Comparison of ENCODE assay signal across 18 cellular contexts in genomic region chr14:56562883-56563282, GRCh38. TPM values are rescaled to one million over a fixed set of nuclear protein-coding genes. Genes with fewer than 3 reads are reported as not detected.
DNase-seq lines count a peak whose midpoint lies in the region; ATAC-seq, FAIRE-seq and TF ChIP-seq lines count a peak whose summit lies in the region.
"Had no signal": no experiment of that assay in that cellular context is flagged by ENCODE, and none has a peak within 500 bp of the region (broad histone marks: within the 10 kb centered on the region; RNA-seq: fewer than 3 reads in every experiment).

No MANE protein-coding gene starts in this region.

- no peak overlapping the region for H3K27ac ChIP-seq in PC-3 (ENCODE audit: low read length)
- no peak overlapping the region for H3K27ac ChIP-seq in brain microvascular endothelial cell
- H3K27ac ChIP-seq in smooth muscle cell (ENCODE audit: low read depth): no peak overlapping the region
- H3K27ac ChIP-seq: C4-2B, GM23248 had no signal

- DNase-seq in H54 (ENCODE audit: insufficient read length, low spot score): peak; percentile 4
- peak; percentile 43 for DNase-seq in PC-3
- peak; percentile 1 for DNase-seq in brain microvascular endothelial cell
- DNase-seq in SHP77 treated with DMSO at 0.1 percent for 48 hours (lab: John Stamatoyannopoulos, UW): no peak
- no peak for DNase-seq in smooth muscle cell (lab: John Stamatoyannopoulos, UW; ENCODE audit: unreplicated experiment)
- DNase-seq in AML-193 (lab: John Stamatoyannopoulos, UW): no peak
- DNase-seq: BE2C; CD8-positive, alpha-beta T cell; COR-L47; DMS153; DMS79 treated with DMSO at 0.1 percent for 48 hours; GF-D8; GM23248; H7 had no signal

- no TSS peak for BruUV-seq in PC-3 (replicated peaks; lab: Mats Ljungman, UMichigan)

- H3K4me2 ChIP-seq in PC-3 (ENCODE audit: low read length) (no peak overlapping the region), smooth muscle cell (no peak overlapping the region)

- H3K27me3 ChIP-seq in PC-3 (ENCODE audit: low read length) (peaks cover 66% of the 10 kb centered on the region), brain microvascular endothelial cell (replicated peaks) (no peaks in the 10 kb centered on the region), smooth muscle cell (ENCODE audit: low read depth) (peaks cover 5% of the 10 kb centered on the region)

- H3F3A ChIP-seq in PC-3 (ENCODE audit: low read length, unreplicated experiment) (no peaks in the 10 kb centered on the region), smooth muscle cell (ENCODE audit: low read depth) (no peaks in the 10 kb centered on the region)

- 75% methylated on average over 1 of the region's 1 CpG for WGBS in smooth muscle cell (ENCODE audit: low lambda C conversion rate)

- FAIRE-seq in H54 (lab: Jason Lieb, UNC): no peak
- FAIRE-seq: A204.1, D721Med had no signal

- peak; percentile 58; the same call in 1 of the 2 replicates for ATAC-seq in PC-3
- ATAC-seq in HG03097 (IDR thresholded peaks at IDR 0.05; ENCODE audit: low FRiP score, unreplicated experiment): no peak
- ATAC-seq: CD8-positive, alpha-beta T cell had no signal

- H3K9me3 ChIP-seq in PC-3 (ENCODE audit: low read length) (no peaks in the 10 kb centered on the region), smooth muscle cell (replicated peaks; ENCODE audit: low read depth) (no peaks in the 10 kb centered on the region)
- H3K9me3 ChIP-seq: BE2C had no signal

- no peak overlapping the region for H3K9ac ChIP-seq in PC-3 (ENCODE audit: low read length)
- no peak overlapping the region for H3K9ac ChIP-seq in smooth muscle cell (ENCODE audit: low read depth)
- H3K9ac ChIP-seq: GM23248 had no signal

- no peaks in the 10 kb centered on the region for H3K9me2 ChIP-seq in PC-3 (replicated peaks; ENCODE audit: low read length)

- H3K4me1 ChIP-seq in PC-3 (ENCODE audit: insufficient read depth, low read length): no peaks in the 10 kb centered on the region
- H3K4me1 ChIP-seq in smooth muscle cell (ENCODE audit: low read depth): no peaks in the 10 kb centered on the region
- H3K4me1 ChIP-seq: BE2C had no signal

- no peaks in the 10 kb centered on the region for H3K36me3 ChIP-seq in PC-3 (ENCODE audit: low read depth, low read length)
- H3K36me3 ChIP-seq in brain microvascular endothelial cell (replicated peaks): no peaks in the 10 kb centered on the region
- no peaks in the 10 kb centered on the region for H3K36me3 ChIP-seq in smooth muscle cell (ENCODE audit: low read depth)
- H3K36me3 ChIP-seq: BE2C had no signal

- H2AFZ ChIP-seq in PC-3 (ENCODE audit: low read length) (no peak overlapping the region), smooth muscle cell (ENCODE audit: low read depth) (no peak overlapping the region)
- H2AFZ ChIP-seq: GM23248 had no signal

- no peak for TF ChIP-seq POLR2A in H54 (IDR thresholded peaks at IDR 0.05; ENCODE audit: low read depth, low read length)

- TF ChIP-seq CTCF in PC-3 (conservative IDR thresholded peaks at IDR 0.05; ENCODE audit: low read depth, low read length) (no peak), brain microvascular endothelial cell (IDR thresholded peaks at IDR 0.05; ENCODE audit: low read depth, low read length, missing control alignments) (no peak), smooth muscle cell (IDR thresholded peaks at IDR 0.05; ENCODE audit: borderline replicate concordance, insufficient read depth, poor library complexity, severe bottlenecking) (no peak)

- no peaks in the 10 kb centered on the region for H3K79me2 ChIP-seq in PC-3 (ENCODE audit: low read length)
- H3K79me2 ChIP-seq in smooth muscle cell (ENCODE audit: low read depth): no peaks in the 10 kb centered on the region

- in situ Hi-C loops in brain microvascular endothelial cell (cut with HindIII; ENCODE audit: low pct_ligation_motif_present, low sequenced_read_pairs): no loop called here

- H4K20me1 ChIP-seq in PC-3 (ENCODE audit: low read length): no peaks in the 10 kb centered on the region
- no peaks in the 10 kb centered on the region for H4K20me1 ChIP-seq in smooth muscle cell (ENCODE audit: low read depth)

- H3K4me3 ChIP-seq in PC-3 (ENCODE audit: low read length): no peak overlapping the region
- no peak overlapping the region for H3K4me3 ChIP-seq in brain microvascular endothelial cell (ENCODE audit: low read depth, low read length)
- H3K4me3 ChIP-seq in smooth muscle cell: no peak overlapping the region
- H3K4me3 ChIP-seq: GM23248 had no signal

- intact Hi-C loops in PC-3 (cut with micrococcal nuclease): no loop called here

- CTCF ChIA-PET in PC-3 (lab: Charles Lee): no interaction called here

- POLR2A ChIA-PET in PC-3 (lab: Charles Lee; ENCODE audit: unreplicated experiment): no interaction called here

RNA-seq across cellular contexts. Expression of gene TMEM260, which starts 16.7 kb away (rescaled TPM):
- total RNA-seq in PC-3 (2014; rRNA removed): 17.8 and 28.6 TPM in 2 replicates
- total RNA-seq in smooth muscle cell: 16.0 and 35.5 TPM in 2 replicates
- 10.5 and 13.5 TPM in 2 replicates for polyA plus RNA-seq in smooth muscle cell

Comparison
In these comparisons a context has a peak if more than half of its experiments do, and no peak if none do; other contexts are left out.
1. DNase-seq: peak in H54 (single experiment), PC-3 (single experiment) and brain microvascular endothelial cell (single experiment); none in SHP77 treated with DMSO at 0.1 percent for 48 hours (single experiment), smooth muscle cell (single experiment) and AML-193 (0 of 2).